In genomic region chr7:4726051-4726450, GRCh38 we compare ENCODE assay signal across 10 cellular contexts. TPM values are rescaled to one million over a fixed set of nuclear protein-coding genes. Genes with fewer than 3 reads are reported as not detected.
A peak's percentile ranks its signal among the peaks of the same experiment; 100 is the strongest.
DNase-seq lines count a peak whose midpoint lies in the region; ATAC-seq and TF ChIP-seq lines count a peak whose summit lies in the region.
"Had no signal": no experiment of that assay in that cellular context is flagged by ENCODE, and none has a peak within 500 bp of the region (broad histone marks: within the 10 kb centered on the region; RNA-seq: fewer than 3 reads in every experiment).

No MANE protein-coding gene starts in this region.

- TF ChIP-seq POLR2A in gastrocnemius medialis (IDR thresholded peaks at IDR 0.05) (no peak), lower leg skin (IDR thresholded peaks at IDR 0.05) (no peak)

- H3K27ac ChIP-seq in right cardiac atrium (ENCODE audit: low read length) (peak overlapping the region; percentile 39), gastrocnemius medialis (peak overlapping the region; percentile 95 to 97 (median 96))
- H3K27ac ChIP-seq: WERI-Rb-1 had no signal

- H3K4me3 Mint-ChIP-seq in activated naive CD8-positive, alpha-beta T cell treated with anti-CD3 and anti-CD28 coated beads for 36 hours: peak overlapping the region; percentile 87

- no peaks in the 10 kb centered on the region for H3K9me3 Mint-ChIP-seq in activated naive CD8-positive, alpha-beta T cell treated with anti-CD3 and anti-CD28 coated beads for 36 hours

- ATAC-seq in right cardiac atrium: no peak
- peak in 1 of 2 donors; percentile 42 for ATAC-seq in gastrocnemius medialis
- no peak for ATAC-seq in GM19452 (IDR thresholded peaks at IDR 0.05; ENCODE audit: unreplicated experiment)

- H3K4me1 Mint-ChIP-seq in activated naive CD8-positive, alpha-beta T cell treated with anti-CD3 and anti-CD28 coated beads for 36 hours: peaks cover 50% of the 10 kb centered on the region

- H3K27ac Mint-ChIP-seq in activated naive CD8-positive, alpha-beta T cell treated with anti-CD3 and anti-CD28 coated beads for 36 hours: peak overlapping the region; percentile 96

- peaks cover 5% of the 10 kb centered on the region for H3K36me3 Mint-ChIP-seq in activated naive CD8-positive, alpha-beta T cell treated with anti-CD3 and anti-CD28 coated beads for 36 hours

- no peak for DNase-seq in GM06990 (ENCODE audit: extremely low read depth, insufficient read length)
- DNase-seq in activated naive CD8-positive, alpha-beta T cell treated with anti-CD3 and anti-CD28 coated beads for 36 hours: no peak
- no peak for DNase-seq in right cardiac atrium
- DNase-seq in gastrocnemius medialis: no peak
- DNase-seq in lower leg skin (ENCODE audit: low spot score in 2 of 2): no peak
- no peak for DNase-seq in iPS-NIHi11 (ENCODE audit: low spot score)
- DNase-seq in NCI-H446 (lab: John Stamatoyannopoulos, UW): no peak
- DNase-seq: NCI-H1105 had no signal

- TF ChIP-seq CTCF in GM06990 (IDR thresholded peaks at IDR 0.05; ENCODE audit: insufficient read depth, low read length, poor library complexity, severe bottlenecking) (no peak), gastrocnemius medialis (IDR thresholded peaks at IDR 0.05 in 4 of 5, conservative IDR thresholded peaks at IDR 0.05 in 1 of 5) (no peak), lower leg skin (IDR thresholded peaks at IDR 0.05) (no peak)

- H3K27me3 ChIP-seq in GM06990 (replicated peaks; ENCODE audit: control insufficient read depth, insufficient read depth, low read length) (no peaks in the 10 kb centered on the region), right cardiac atrium (ENCODE audit: control insufficient read depth, insufficient read depth) (no peaks in the 10 kb centered on the region), gastrocnemius medialis (no peaks in the 10 kb centered on the region)

- intact Hi-C loops in right cardiac atrium (cut with DNase I) (no loop called here), gastrocnemius medialis (cut with DNase I; ENCODE audit: low total_unique reads) (no loop called here), lower leg skin (cut with DNase I; ENCODE audit: low total_unique reads) (no loop called here)

- H3K4me3 ChIP-seq in GM06990 (replicated peaks; ENCODE audit: low read depth, low read length) (peak overlapping the region; percentile 72; the same call in 1 of the 2 replicates), right cardiac atrium (ENCODE audit: low read length) (no peak overlapping the region), gastrocnemius medialis (peak overlapping the region; percentile 57 to 79 (median 70)), lower leg skin (ENCODE audit: low read depth, poor library complexity, severe bottlenecking) (no peak overlapping the region)

- 39% methylated on average over 12 of the region's 12 CpGs for WGBS in right cardiac atrium
- WGBS in lower leg skin, 2 donors: 45 to 62% methylated on average over 12 of the region's 12 CpGs

- H3K36me3 ChIP-seq in GM06990 (ENCODE audit: control insufficient read depth, insufficient read depth, low read length) (peaks cover 6% of the 10 kb centered on the region), gastrocnemius medialis (no peaks in the 10 kb centered on the region)

- no peaks in the 10 kb centered on the region for H3K27me3 Mint-ChIP-seq in activated naive CD8-positive, alpha-beta T cell treated with anti-CD3 and anti-CD28 coated beads for 36 hours

- in situ Hi-C loops in gastrocnemius medialis (cut with MboI; ENCODE audit: low sequenced_read_pairs in 4 of 4): no loop called here

- H3K9me3 ChIP-seq in right cardiac atrium (ENCODE audit: control insufficient read depth, low read length): no peaks in the 10 kb centered on the region
- no peaks in the 10 kb centered on the region for H3K9me3 ChIP-seq in gastrocnemius medialis

- H3K4me1 ChIP-seq in right cardiac atrium (ENCODE audit: control insufficient read depth, insufficient read depth, low read length) (peaks cover 4% of the 10 kb centered on the region), gastrocnemius medialis (peaks cover 38 to 56% of the 10 kb centered on the region in 2 donors)

RNA-seq across cellular contexts. Expression of gene FOXK1, which starts 44.0 kb away (rescaled TPM):
- total RNA-seq in activated naive CD8-positive, alpha-beta T cell treated with anti-CD3 and anti-CD28 coated beads for 36 hours: 10 to 100 TPM; 38.1 to 38.2 TPM
- total RNA-seq in right cardiac atrium (10 to 100 TPM; 15.4 to 22.4 (median 20.3) TPM), gastrocnemius medialis (10 to 100 TPM in 3 of 4 donors, 1 to 10 TPM in 1; 9.8 to 43.6 (median 18.8) TPM), lower leg skin (10 to 100 TPM; 22.0 to 41.3 (median 30.3) TPM)
- 10.9 TPM for polyA plus RNA-seq in right cardiac atrium

RNA-seq across cellular contexts. Expression of gene AP5Z1, which starts 49.4 kb away (rescaled TPM):
- 10 to 100 TPM; 43.1 to 47.1 TPM for total RNA-seq in activated naive CD8-positive, alpha-beta T cell treated with anti-CD3 and anti-CD28 coated beads for 36 hours
- total RNA-seq in right cardiac atrium (10 to 100 TPM; 10.5 to 17.3 (median 15.2) TPM), gastrocnemius medialis (10 to 100 TPM; 10.2 to 18.1 (median 14.6) TPM), lower leg skin (10 to 100 TPM; 43.1 to 87.4 (median 61.3) TPM)
- polyA plus RNA-seq in right cardiac atrium: 12.4 TPM

Comparison
In these comparisons a context has a peak if more than half of its experiments do, and no peak if none do; other contexts are left out.
1. H3K4me3 ChIP-seq: peak in GM06990 (single experiment) and gastrocnemius medialis (4 of 4); none in right cardiac atrium (single experiment) and lower leg skin (single experiment).